Comparison of ENCODE assay signal across 9 cellular contexts in the genomic region with DNA sequence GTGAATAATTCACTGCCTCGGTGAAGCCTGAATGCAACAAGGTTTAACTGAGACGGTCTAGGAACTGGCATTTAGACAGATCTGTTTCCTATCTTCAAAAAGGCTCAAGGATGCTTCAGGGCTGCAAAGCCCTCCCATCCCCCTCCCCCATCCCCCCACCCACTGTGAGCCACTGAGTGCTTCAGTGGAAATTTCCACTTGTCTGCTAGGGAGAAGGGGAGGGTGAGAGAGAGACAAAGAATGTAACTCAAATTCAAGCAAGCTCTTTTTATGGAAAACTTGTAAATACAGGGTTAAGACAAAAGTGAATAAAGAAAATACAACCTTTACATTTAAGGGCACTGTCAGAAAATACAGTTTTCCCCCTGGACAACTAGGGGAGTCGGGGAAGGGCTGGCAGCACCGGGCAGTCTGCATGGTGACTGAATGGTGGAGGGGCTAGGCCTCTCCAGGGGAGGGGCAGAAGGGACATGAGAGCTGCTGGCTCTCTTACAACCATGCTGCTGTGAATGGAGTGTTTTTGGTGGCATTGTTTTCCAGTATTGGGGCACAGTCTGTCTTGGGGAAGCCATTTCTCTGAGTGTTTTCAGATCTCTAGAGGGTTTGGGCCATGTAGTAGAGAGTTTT. TPM values are rescaled to one million over a fixed set of nuclear protein-coding genes. Genes with fewer than 3 reads are reported as not detected.
DNase-seq lines count a peak whose midpoint lies in the region; ATAC-seq and TF ChIP-seq lines count a peak whose summit lies in the region.
"Had no signal": no experiment of that assay in that cellular context is flagged by ENCODE, and none has a peak within 500 bp of the region (broad histone marks: within the 10 kb centered on the region; RNA-seq: fewer than 3 reads in every experiment).

No MANE protein-coding gene starts in this region.

- TF ChIP-seq CTCF in GM23338 (conservative IDR thresholded peaks at IDR 0.05; ENCODE audit: low read depth in 2 of 2), result no peak
- no peak for TF ChIP-seq CTCF in VCaP (conservative IDR thresholded peaks at IDR 0.05)
- no peak for TF ChIP-seq CTCF in gastroesophageal sphincter (IDR thresholded peaks at IDR 0.05)

- H3K4me1 ChIP-seq in GM23338 (ENCODE audit: insufficient read depth) (peaks cover 69% of the 10 kb centered on the region), gastroesophageal sphincter (peaks cover 26 to 81% (median 43%) of the 10 kb centered on the region in 3 donors)

- intact Hi-C loops in sciatic nerve (cut with DNase I), result no loop called here

- H3K36me3 ChIP-seq in GM23338 (ENCODE audit: insufficient read depth) (no peaks in the 10 kb centered on the region), gastroesophageal sphincter (peaks cover 0 to 11% of the 10 kb centered on the region in 2 donors)

- peaks cover 49% of the 10 kb centered on the region for H3K36me3 Mint-ChIP-seq in GM23338 (ENCODE audit: low read depth)

- no peaks in the 10 kb centered on the region for H3K27me3 ChIP-seq in GM23338 (ENCODE audit: insufficient read depth)
- H3K27me3 ChIP-seq in gastroesophageal sphincter, result no peaks in the 10 kb centered on the region

- peak overlapping the region; percentile 79 for H3K4me2 ChIP-seq in GM23338

- peaks cover 91% of the 10 kb centered on the region for H3K79me2 ChIP-seq in GM23338 (replicated peaks; ENCODE audit: insufficient read depth)

- H3K4me3 ChIP-seq in GM23338 (peak overlapping the region; percentile 45), gastroesophageal sphincter (peak overlapping the region in 1 of 2 donors; percentile 19)

- H3K9me3 ChIP-seq in gastroesophageal sphincter, result no peaks in the 10 kb centered on the region

- peaks cover 14% of the 10 kb centered on the region for H3K9me2 ChIP-seq in GM23338 (ENCODE audit: insufficient read depth)

- H3K27ac Mint-ChIP-seq in GM23338, result peak overlapping the region; percentile 97

- H4K20me1 ChIP-seq in GM23338 (replicated peaks; ENCODE audit: insufficient read depth), result peaks cover 11% of the 10 kb centered on the region

- no peak for TF ChIP-seq POLR2A in gastroesophageal sphincter (IDR thresholded peaks at IDR 0.05)

- H3K4me3 Mint-ChIP-seq in GM23338, result peak overlapping the region; percentile 46

- DNase-seq in GM23338 (ENCODE audit: low spot score) (peak; percentile 75), sciatic nerve (ENCODE audit: low spot score) (no peak), hepatic stellate cell (ENCODE audit: low spot score) (no peak)
- DNase-seq: NCI-H526 had no signal

- no peak overlapping the region for H2AFZ ChIP-seq in GM23338

- peaks cover 7% of the 10 kb centered on the region for H3K27me3 Mint-ChIP-seq in GM23338 (ENCODE audit: insufficient read depth, low read depth, poor library complexity)

- ATAC-seq in GM23338 (peak; percentile 69), gastroesophageal sphincter (no peak), sciatic nerve (peak; percentile 38), HG03342 (IDR thresholded peaks at IDR 0.05; ENCODE audit: unreplicated experiment) (no peak), GM19397 (IDR thresholded peaks at IDR 0.05; ENCODE audit: unreplicated experiment) (no peak), HG02840 (IDR thresholded peaks at IDR 0.05; ENCODE audit: low FRiP score, unreplicated experiment) (no peak)

- 4% methylated on average over 2 of the region's 4 CpGs; no CpG with 5 or more reads in 1 of the 2 donors for WGBS in gastroesophageal sphincter (ENCODE audit: low coverage in 1 of 2), 2 donors

- H3K27ac ChIP-seq in GM23338 (ENCODE audit: low read depth) (peak overlapping the region; percentile 95), VCaP (peak overlapping the region; percentile 84), gastroesophageal sphincter (peak overlapping the region; percentile 82 to 89 (median 85))

- peaks cover 13% of the 10 kb centered on the region; the same call in 1 of the 2 replicates for H3F3A ChIP-seq in GM23338 (replicated peaks; ENCODE audit: low read depth)

- no peak for TF ChIP-seq EP300 in gastroesophageal sphincter (IDR thresholded peaks at IDR 0.05)

- peaks cover 73% of the 10 kb centered on the region for H3K4me1 Mint-ChIP-seq in GM23338

- no peaks in the 10 kb centered on the region for H3K9me3 Mint-ChIP-seq in GM23338

TF ChIP-seq in GM23338, 12 proteins besides CTCF, POLR2A, EP300 and RAD21:
- no peak for TF ChIP-seq STAT1 (IDR thresholded peaks at IDR 0.05; ENCODE audit: unreplicated experiment)
- no peak for TF ChIP-seq NANOG (IDR thresholded peaks at IDR 0.05; ENCODE audit: borderline replicate concordance)
TF ChIP-seq in GM23338: peak in this region for 0.

RNA-seq across cellular contexts. Expression of gene MRPS6, which starts 56.7 kb away (rescaled TPM):
- total RNA-seq in GM23338 (2014; rRNA removed; shearing (Covaris generic)), result 80.5 and 103 TPM in 2 replicates
- 232 and 242 TPM in 2 replicates for polyA plus RNA-seq in GM23338 (2016; fragmentation: Nextera tagmentation; extraction: Ambion mirVana)
- total RNA-seq in gastroesophageal sphincter (10 to 100 TPM; 33.1 to 63.7 (median 39.3) TPM), sciatic nerve (142 TPM)

RNA-seq across cellular contexts. Expression of gene SLC5A3, which starts 56.7 kb away (rescaled TPM):
- 31.7 and 32.7 TPM in 2 replicates for total RNA-seq in GM23338 (2014; rRNA removed; shearing (Covaris generic))
- 5.7 and 6.2 TPM in 2 replicates for polyA plus RNA-seq in GM23338 (2016; fragmentation: Nextera tagmentation; extraction: Ambion mirVana)
- 10 to 100 TPM; 11.5 to 29.6 (median 24.4) TPM for total RNA-seq in gastroesophageal sphincter
- 67.7 TPM for total RNA-seq in sciatic nerve

Comparison
In these comparisons a context has a peak if more than half of its experiments do, and no peak if none do; other contexts are left out.
1. ATAC-seq: peak in GM23338 (single experiment) and sciatic nerve (single experiment); none in gastroesophageal sphincter (single experiment), HG03342 (single experiment), GM19397 (single experiment) and HG02840 (single experiment).
2. Peak in every context shown above with its lines, with median percentiles within 50 percentile points of each other: H3K27ac ChIP-seq.